15 cellular contexts compared by ENCODE assay signal in the genomic region with DNA sequence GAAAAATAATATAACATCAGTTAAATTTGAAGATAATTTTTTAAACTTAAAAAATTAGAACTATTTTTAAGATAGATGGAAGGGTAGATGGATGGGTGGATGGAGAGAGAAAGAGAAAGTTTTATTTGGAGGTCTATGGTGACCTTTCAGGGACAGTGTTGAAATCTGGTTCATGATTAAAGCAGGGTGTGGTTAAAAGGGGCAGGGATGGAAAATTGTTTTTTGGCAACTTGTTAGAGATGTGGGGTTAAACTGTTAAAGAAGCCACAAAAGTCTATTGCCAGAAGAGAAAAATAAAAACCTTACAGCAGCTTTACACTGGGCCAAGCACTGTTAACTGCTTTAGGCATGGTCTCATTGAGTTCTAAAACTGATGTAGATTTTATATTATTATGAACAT.
DNase-seq lines count a peak whose midpoint lies in the region; ATAC-seq and TF ChIP-seq lines count a peak whose summit lies in the region.
"Had no signal": no experiment of that assay in that cellular context is flagged by ENCODE, and none has a peak within 500 bp of the region (broad histone marks: within the 10 kb centered on the region; RNA-seq: fewer than 3 reads in every experiment).

No MANE protein-coding gene starts in this region.

- no peak for TF ChIP-seq POLR2A in gastroesophageal sphincter (IDR thresholded peaks at IDR 0.05)

- DNase-seq in left ventricle myocardium superior (no peak), left cardiac atrium (no peak), adipocyte (ENCODE audit: low read depth) (no peak), NCI-H2081 treated with DMSO at 0.1 percent for 48 hours (lab: John Stamatoyannopoulos, UW) (no peak), glomerular visceral epithelial cell (ENCODE audit: extremely low spot score) (no peak), GF-D8 (lab: John Stamatoyannopoulos, UW) (no peak)
- DNase-seq: BE2C; CD4-positive, alpha-beta memory T cell; COR-L47; DND-41; GDM1; HCEC 1CT; HFFc6 had no signal

- no peak for TF ChIP-seq EP300 in gastroesophageal sphincter (IDR thresholded peaks at IDR 0.05)

- no peak for TF ChIP-seq CTCF in gastroesophageal sphincter (IDR thresholded peaks at IDR 0.05)

- peaks cover 10% of the 10 kb centered on the region for H3K9me3 ChIP-seq in adipocyte (ENCODE audit: control insufficient read depth, low read length)
- no peaks in the 10 kb centered on the region for H3K9me3 ChIP-seq in gastroesophageal sphincter
- H3K9me3 ChIP-seq: BE2C had no signal

- peak overlapping the region; percentile 52 for H3K9ac ChIP-seq in adipocyte (ENCODE audit: low read length)

- H3K36me3 ChIP-seq in adipocyte (ENCODE audit: control insufficient read depth, insufficient read depth, low read length, severe bottlenecking) (no peaks in the 10 kb centered on the region), gastroesophageal sphincter (no peaks in the 10 kb centered on the region)
- H3K36me3 ChIP-seq: BE2C had no signal

- H3K27me3 ChIP-seq in adipocyte (replicated peaks; ENCODE audit: control insufficient read depth, insufficient read depth, low read length), result no peaks in the 10 kb centered on the region
- H3K27me3 ChIP-seq in gastroesophageal sphincter, result no peaks in the 10 kb centered on the region
- H3K27me3 ChIP-seq: BE2C had no signal

- no peak overlapping the region for H3K27ac ChIP-seq in gastroesophageal sphincter
- H3K27ac ChIP-seq: C4-2B had no signal

- peaks cover 49% of the 10 kb centered on the region for H3K4me1 ChIP-seq in adipocyte (ENCODE audit: control insufficient read depth, insufficient read depth, low read length)
- H3K4me1 ChIP-seq in gastroesophageal sphincter, result no peaks in the 10 kb centered on the region
- H3K4me1 ChIP-seq: BE2C had no signal

- H3K4me3 ChIP-seq in adipocyte (ENCODE audit: low read length) (no peak overlapping the region), gastroesophageal sphincter (no peak overlapping the region)

- intact Hi-C loops in left ventricle myocardium superior (cut with micrococcal nuclease) (loop anchor here (2.0 kb wide), 1 partner anchor 28 kb away; no protein-coding TSS in a partner anchor), left cardiac atrium (cut with DNase I) (no loop called here)

- ATAC-seq in left ventricle myocardium superior (peak; percentile 38), left cardiac atrium (no peak), gastroesophageal sphincter (peak; percentile 53)

Comparison
In these comparisons a context has a peak if more than half of its experiments do, and no peak if none do; other contexts are left out.
1. ATAC-seq: peak in left ventricle myocardium superior (single experiment) and gastroesophageal sphincter (single experiment); none in left cardiac atrium (0 of 2).